ENCODE assay signal across 8 cellular contexts in genomic region chr6:11585426-11586016, GRCh38. TPM values are rescaled to one million over a fixed set of nuclear protein-coding genes. Genes with fewer than 3 reads are reported as not detected.
DNase-seq lines count a peak whose midpoint lies in the region; ATAC-seq and TF ChIP-seq lines count a peak whose summit lies in the region.

No MANE protein-coding gene starts in this region.

- no peaks in the 10 kb centered on the region for H3K36me3 ChIP-seq in cardiac muscle cell

- H3K27me3 ChIP-seq in cardiac muscle cell, result no peaks in the 10 kb centered on the region

- POLR2A ChIA-PET in MCF 10A (lab: Yijun Ruan, JAX), result no interaction called here

- peak; percentile 61 for TF ChIP-seq CTCF in cardiac muscle cell (IDR thresholded peaks at IDR 0.05; ENCODE audit: low read depth, low read length)
- TF ChIP-seq CTCF in MCF 10A (IDR thresholded peaks at IDR 0.05; ENCODE audit: unreplicated experiment), result peak; percentile 60

- CTCF ChIA-PET in MCF 10A (lab: Yijun Ruan, JAX), result interaction anchor here (0.6 to 4.3 kb wide), 19 partner anchors 8 to 1327 kb away, joined by 3 to 23 read pairs (median 4); partner anchors contain the start of gene EDN1

- ATAC-seq in left ventricle myocardium superior (no peak), HG03280 (IDR thresholded peaks at IDR 0.05; ENCODE audit: unreplicated experiment) (no peak), GM21381 (IDR thresholded peaks at IDR 0.05; ENCODE audit: unreplicated experiment) (no peak)
- no peak for ATAC-seq in stimulated activated effector memory CD8-positive, alpha-beta T cell treated with anti-CD3 and anti-CD28 coated beads, Interleukin-12 subunit alpha, Interleukin-12 subunit beta, amount 100 ng/mL, for 72 hours

- DNase-seq in cardiac muscle cell (ENCODE audit: low read depth in 1 of 2, low spot score in 1 of 2) (peak; percentile 59 to 76), left ventricle myocardium superior (no peak), NCI-H2029 (lab: John Stamatoyannopoulos, UW) (peak; percentile 24), MCF 10A (ENCODE audit: unreplicated experiment) (peak; percentile 61), medulla oblongata (ENCODE audit: extremely low spot score) (peak; percentile 53)
- DNase-seq in stimulated activated effector memory CD8-positive, alpha-beta T cell treated with anti-CD3 and anti-CD28 coated beads, Interleukin-12 subunit alpha, Interleukin-12 subunit beta, amount 100 ng/mL, for 72 hours (ENCODE audit: low spot score in 2 of 2), result no peak

- H3K36me3 Mint-ChIP-seq in MCF 10A (ENCODE audit: insufficient read depth, unreplicated experiment), result no peaks in the 10 kb centered on the region
- H3K36me3 Mint-ChIP-seq in stimulated activated effector memory CD8-positive, alpha-beta T cell treated with anti-CD3 and anti-CD28 coated beads, Interleukin-12 subunit alpha, Interleukin-12 subunit beta, amount 100 ng/mL, for 72 hours, result no peaks in the 10 kb centered on the region

- H3K27me3 Mint-ChIP-seq in MCF 10A (ENCODE audit: insufficient read depth, unreplicated experiment), result no peaks in the 10 kb centered on the region

- no peaks in the 10 kb centered on the region for H3K4me1 ChIP-seq in cardiac muscle cell (ENCODE audit: low read depth)

- intact Hi-C loops in left ventricle myocardium superior (cut with micrococcal nuclease), result loop anchor here (10.0 kb wide), 1 partner anchor 1019 kb away; no protein-coding TSS in a partner anchor
- intact Hi-C loops in MCF 10A (cut with micrococcal nuclease), result loop anchor here (1.0 to 5.0 kb wide), 6 partner anchors 72 to 1309 kb away; no protein-coding TSS in a partner anchor

- no peak overlapping the region for H3K27ac Mint-ChIP-seq in MCF 10A (ENCODE audit: low read depth, unreplicated experiment)
- H3K27ac Mint-ChIP-seq in stimulated activated effector memory CD8-positive, alpha-beta T cell treated with anti-CD3 and anti-CD28 coated beads, Interleukin-12 subunit alpha, Interleukin-12 subunit beta, amount 100 ng/mL, for 72 hours, result no peak overlapping the region

- no peak overlapping the region for H3K27ac ChIP-seq in cardiac muscle cell

- H3K4me3 Mint-ChIP-seq in MCF 10A (ENCODE audit: unreplicated experiment), result no peak overlapping the region
- H3K4me3 Mint-ChIP-seq in stimulated activated effector memory CD8-positive, alpha-beta T cell treated with anti-CD3 and anti-CD28 coated beads, Interleukin-12 subunit alpha, Interleukin-12 subunit beta, amount 100 ng/mL, for 72 hours, result no peak overlapping the region

- no peaks in the 10 kb centered on the region for H3K4me1 Mint-ChIP-seq in MCF 10A (ENCODE audit: insufficient read depth, unreplicated experiment)
- H3K4me1 Mint-ChIP-seq in stimulated activated effector memory CD8-positive, alpha-beta T cell treated with anti-CD3 and anti-CD28 coated beads, Interleukin-12 subunit alpha, Interleukin-12 subunit beta, amount 100 ng/mL, for 72 hours, result no peaks in the 10 kb centered on the region

- no peaks in the 10 kb centered on the region for H3K9me3 Mint-ChIP-seq in MCF 10A (ENCODE audit: unreplicated experiment)
- no peaks in the 10 kb centered on the region for H3K9me3 Mint-ChIP-seq in stimulated activated effector memory CD8-positive, alpha-beta T cell treated with anti-CD3 and anti-CD28 coated beads, Interleukin-12 subunit alpha, Interleukin-12 subunit beta, amount 100 ng/mL, for 72 hours

- H3K4me3 ChIP-seq in cardiac muscle cell, result no peak overlapping the region

- H3K9me3 ChIP-seq in cardiac muscle cell (ENCODE audit: low read depth), result no peaks in the 10 kb centered on the region

- no TSS peak for BruUV-seq in MCF 10A (replicated peaks; lab: Mats Ljungman, UMichigan)

RNA-seq across cellular contexts. Expression of gene TMEM170B, which starts 48.0 kb away (rescaled TPM):
- total RNA-seq in cardiac muscle cell (2.6 and 3.0 TPM in 2 replicates), left ventricle myocardium superior (5.4 TPM), MCF 10A (2022) (0.70 and 1.1 TPM in 2 replicates)
- polyA plus RNA-seq in cardiac muscle cell, result 2.1 and 3.3 TPM in 2 replicates

Comparison
In these comparisons a context has a peak if more than half of its experiments do, and no peak if none do; other contexts are left out.
1. DNase-seq: peak in cardiac muscle cell (2 of 2), NCI-H2029 (single experiment), MCF 10A (single experiment) and medulla oblongata (single experiment); none in left ventricle myocardium superior (single experiment) and stimulated activated effector memory CD8-positive, alpha-beta T cell treated with anti-CD3 and anti-CD28 coated beads, Interleukin-12 subunit alpha, Interleukin-12 subunit beta, amount 100 ng/mL, for 72 hours (0 of 2).